20 cellular contexts compared by ENCODE assay signal in the genomic region with DNA sequence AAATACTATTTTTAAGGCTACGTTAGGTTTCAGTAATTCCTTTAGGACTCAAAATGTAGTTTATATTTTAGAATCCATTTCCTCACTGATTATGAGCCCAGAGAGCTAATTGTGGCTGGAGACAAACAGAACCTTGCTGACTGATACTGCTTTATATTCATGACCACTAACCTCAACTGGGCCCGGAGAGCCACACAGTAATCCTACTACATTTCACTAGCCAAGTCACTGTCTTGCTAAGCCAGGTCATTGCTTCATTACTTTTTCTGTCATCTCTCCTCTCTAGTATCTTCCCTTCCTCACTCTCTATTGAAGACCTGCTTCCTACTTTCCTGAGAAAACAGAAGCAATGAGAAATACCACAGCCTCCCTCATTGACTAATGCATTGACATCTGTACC. TPM values are rescaled to one million over a fixed set of nuclear protein-coding genes. Genes with fewer than 3 reads are reported as not detected.
"Had no signal": no experiment of that assay in that cellular context is flagged by ENCODE, and none has a peak within 500 bp of the region (broad histone marks: within the 10 kb centered on the region; RNA-seq: fewer than 3 reads in every experiment).

No MANE protein-coding gene starts in this region.

- H3K4me3 ChIP-seq: left ventricle myocardium inferior, mucosa of descending colon, ovary, stomach, testis, upper lobe of left lung had no signal

- H3K27ac Mint-ChIP-seq: memory B cell, WTC11 had no signal

- H3K36me3 ChIP-seq: left ventricle myocardium inferior, ovary, stomach, upper lobe of left lung had no signal

- ATAC-seq: naive thymus-derived CD4-positive, alpha-beta T cell; WTC11 had no signal

- H3K9me3 Mint-ChIP-seq: activated T-cell treated with anti-CD3 and anti-CD28 coated beads, Interleukin-2, amount 50 U/mL, for 4 hours; memory B cell; WTC11 had no signal

- H3K4me1 Mint-ChIP-seq: memory B cell, WTC11 had no signal

- H3K36me3 Mint-ChIP-seq: memory B cell, WTC11 had no signal

- H3K9me3 ChIP-seq: left ventricle myocardium inferior, mucosa of descending colon, ovary, stomach, testis, upper lobe of left lung had no signal

- H3K27me3 ChIP-seq: ovary, stomach, testis, upper lobe of left lung had no signal

- DNase-seq: activated gamma-delta T cell treated with Interleukin-2 at 50 U/mL for 16 hours; activated T-cell treated with anti-CD3 and anti-CD28 coated beads, Interleukin-2, amount 50 U/mL, for 4 hours; foreskin melanocyte; left ventricle myocardium inferior; mucosa of descending colon; naive thymus-derived CD4-positive, alpha-beta T cell; ovary; stimulated activated CD4-positive, alpha-beta T cell treated with anti-CD3 and anti-CD28 coated beads, Interleukin-4, amount 100 ng/mL, for 4 hours; stimulated activated CD8-positive, alpha-beta memory T cell treated with anti-CD3 and anti-CD28 coated beads, Interleukin-4, amount 100 ng/mL, for 48 hours; stomach; testis; upper lobe of left lung had no signal

- H3K4me1 ChIP-seq: stomach, upper lobe of left lung had no signal

- H3K27ac ChIP-seq: epithelial cell of prostate, left ventricle myocardium inferior, ovary, stomach, testis, upper lobe of left lung had no signal

- H3K4me3 Mint-ChIP-seq: activated T-cell treated with anti-CD3 and anti-CD28 coated beads, Interleukin-2, amount 50 U/mL, for 4 hours; memory B cell; naive thymus-derived CD4-positive, alpha-beta T cell; WTC11 had no signal

RNA-seq across cellular contexts. Expression of gene IL23R, which starts 24.7 kb away (rescaled TPM):
- total RNA-seq: chondrocyte, dermis microvascular lymphatic vessel endothelial cell, fibroblast of lung, kidney epithelial cell, left ventricle myocardium inferior, ovary, WTC11 had no signal

RNA-seq across cellular contexts. Expression of gene C1orf141, which starts 56.2 kb away (rescaled TPM):
- total RNA-seq: chondrocyte; dermis microvascular lymphatic vessel endothelial cell; fibroblast of lung; kidney epithelial cell; left ventricle myocardium inferior; mucosa of descending colon; naive thymus-derived CD4-positive, alpha-beta T cell; stomach; T-helper 1 cell treated with Interleukin-12 subunit alpha and Interleukin-12 subunit beta and Interleukin-4 antibody, amounts not matched to agents 30 ng/mL and 1 ng/mL, for 36 hours; WTC11 had no signal
